ENCODE assay signal across 11 cellular contexts in genomic region chr5:112917453-112918005, GRCh38. TPM values are rescaled to one million over a fixed set of nuclear protein-coding genes. Genes with fewer than 3 reads are reported as not detected.
DNase-seq lines count a peak whose midpoint lies in the region; ATAC-seq, FAIRE-seq and TF ChIP-seq lines count a peak whose summit lies in the region.
"Had no signal": no experiment of that assay in that cellular context is flagged by ENCODE, and none has a peak within 500 bp of the region (broad histone marks: within the 10 kb centered on the region; RNA-seq: fewer than 3 reads in every experiment).

No MANE protein-coding gene starts in this region.

- DNase-seq in DMS53 (lab: John Stamatoyannopoulos, UW) = peak; percentile 34
- DNase-seq in DMS53 treated with DMSO at 0.1 percent for 48 hours (lab: John Stamatoyannopoulos, UW; ENCODE audit: unreplicated experiment) = no peak
- DNase-seq in activated B cell treated with CpG ODN at 0.5 μM for 24 hours = no peak
- no peak for DNase-seq in immature natural killer cell
- no peak for DNase-seq in kidney
- DNase-seq: gastrocnemius medialis, NCI-H774 had no signal

- peak overlapping the region; percentile 46 for H3K27ac Mint-ChIP-seq in activated B cell treated with CpG ODN at 0.5 μM for 24 hours
- peak overlapping the region in 5 of 6 donors; percentile 31 to 89 (median 67) for H3K27ac Mint-ChIP-seq in immature natural killer cell

- no peaks in the 10 kb centered on the region for H3K9me3 Mint-ChIP-seq in activated B cell treated with CpG ODN at 0.5 μM for 24 hours
- no peaks in the 10 kb centered on the region for H3K9me3 Mint-ChIP-seq in immature natural killer cell

- TF ChIP-seq CTCF in HEK293 (tag by site-specific recombination; IDR thresholded peaks at IDR 0.05) (peak; percentile 34; the same call in 1 of the 2 replicates), activated B cell treated with CpG ODN at 0.5 μM for 24 hours (IDR thresholded peaks at IDR 0.05) (no peak), kidney (IDR thresholded peaks at IDR 0.05; ENCODE audit: borderline replicate concordance, extremely low read depth, insufficient read depth) (no peak)

- ATAC-seq in activated B cell treated with CpG ODN at 0.5 μM for 24 hours (ENCODE audit: low read depth) (no peak), GM18520 (IDR thresholded peaks at IDR 0.05; ENCODE audit: unreplicated experiment) (no peak), GM21526 (IDR thresholded peaks at IDR 0.05; ENCODE audit: low FRiP score, unreplicated experiment) (no peak)
- ATAC-seq: gastrocnemius medialis had no signal

- POLR2A ChIA-PET in HEK293 (lab: Yijun Ruan, JAX) = no interaction called here
- POLR2A ChIA-PET in activated B cell treated with CpG ODN at 0.5 μM for 24 hours (lab: Charles Lee) = no interaction called here

- H3K27ac ChIP-seq in HEK293 (ENCODE audit: extremely low read depth, low read depth, low read length) = no peak overlapping the region
- H3K27ac ChIP-seq in kidney (ENCODE audit: low read depth in 2 of 2, low read length in 2 of 2) = no peak overlapping the region

- intact Hi-C loops in activated B cell treated with CpG ODN at 0.5 μM for 24 hours (cut with micrococcal nuclease) (no loop called here), kidney (cut with DNase I) (no loop called here)

- H3K4me3 ChIP-seq in HEK293 (ENCODE audit: low read depth, low read length) (no peak overlapping the region), kidney (ENCODE audit: low read length in 2 of 2) (no peak overlapping the region)
- H3K4me3 ChIP-seq: gastrocnemius medialis had no signal

- H3K9ac ChIP-seq in kidney (ENCODE audit: low read length in 2 of 2) = no peak overlapping the region

- no peaks in the 10 kb centered on the region for H3K27me3 Mint-ChIP-seq in activated B cell treated with CpG ODN at 0.5 μM for 24 hours
- H3K27me3 Mint-ChIP-seq in immature natural killer cell (ENCODE audit: low read depth in 3 of 3) = peaks cover 1 to 6% (median 3%) of the 10 kb centered on the region in 3 donors

- CTCF ChIA-PET in HEK293 (lab: Yijun Ruan, JAX) = no interaction called here
- CTCF ChIA-PET in activated B cell treated with CpG ODN at 0.5 μM for 24 hours (lab: Charles Lee) = interaction anchor here (1.1 kb wide), 1 partner anchor 44 kb away, joined by 3 read pairs; no protein-coding TSS in a partner anchor

- H3K4me1 ChIP-seq in HEK293 (ENCODE audit: control insufficient read depth, insufficient read depth, low read length) = 0 out of 2 replicates have a peak, but pooled peaks cover 3% of the 10 kb centered on the region
- H3K4me1 ChIP-seq in kidney (ENCODE audit: control insufficient read depth in 1 of 2, insufficient read depth in 1 of 2, low read depth in 1 of 2, low read length in 2 of 2) = peaks cover 12 to 17% of the 10 kb centered on the region in 2 donors

- peaks cover 60% of the 10 kb centered on the region for H3K36me3 Mint-ChIP-seq in activated B cell treated with CpG ODN at 0.5 μM for 24 hours (ENCODE audit: low read depth)
- peaks cover 5 to 24% (median 21%) of the 10 kb centered on the region in 3 donors for H3K36me3 Mint-ChIP-seq in immature natural killer cell

- peaks cover 74% of the 10 kb centered on the region for H3K4me1 Mint-ChIP-seq in activated B cell treated with CpG ODN at 0.5 μM for 24 hours
- H3K4me1 Mint-ChIP-seq in immature natural killer cell = peaks cover 68 to 85% of the 10 kb centered on the region in 2 donors

- H3K36me3 ChIP-seq in HEK293 (ENCODE audit: control insufficient read depth in 2 of 2, insufficient read depth in 1 of 2, low read length in 2 of 2) (peaks cover 20 to 60% of the 10 kb centered on the region in 2 experiments), kidney (ENCODE audit: control insufficient read depth in 1 of 2, insufficient read depth in 2 of 2, low read length in 2 of 2) (peaks cover 0 to 6% of the 10 kb centered on the region in 2 donors)

- no peak overlapping the region for H3K4me3 Mint-ChIP-seq in activated B cell treated with CpG ODN at 0.5 μM for 24 hours
- peak overlapping the region in 2 of 5 donors; percentile 3 to 21 for H3K4me3 Mint-ChIP-seq in immature natural killer cell

- H3K9me3 ChIP-seq in HEK293 (ENCODE audit: control insufficient read depth, insufficient read depth, low read depth, low read length) = no peaks in the 10 kb centered on the region
- no peaks in the 10 kb centered on the region for H3K9me3 ChIP-seq in kidney (ENCODE audit: control insufficient read depth in 1 of 2, low read length in 2 of 2)
- H3K9me3 ChIP-seq: gastrocnemius medialis had no signal

- no peak for FAIRE-seq in kidney (lab: Jason Lieb, UNC)
- FAIRE-seq: A204.1 had no signal

TF ChIP-seq in HEK293, 187 proteins besides CTCF, POLR2A, EP300 and RAD21:
- TF ChIP-seq ZNF341 (tag by site-specific recombination; IDR thresholded peaks at IDR 0.05; ENCODE audit: low read depth) (no peak), ZNF561 (tag by site-specific recombination; IDR thresholded peaks at IDR 0.05; ENCODE audit: borderline replicate concordance) (no peak), ZNF621 (tag by site-specific recombination; IDR thresholded peaks at IDR 0.05) (no peak), ZNF140 (tag by site-specific recombination; IDR thresholded peaks at IDR 0.05) (no peak), ZNF76 (tag by site-specific recombination; IDR thresholded peaks at IDR 0.05; ENCODE audit: borderline replicate concordance, low read depth) (no peak), ZNF148 (tag by site-specific recombination; IDR thresholded peaks at IDR 0.05; ENCODE audit: borderline replicate concordance) (no peak), KLF16 (tag by site-specific recombination; IDR thresholded peaks at IDR 0.05) (no peak), ZBTB21 (tag by site-specific recombination; IDR thresholded peaks at IDR 0.05) (no peak), ZNF600 (tag by site-specific recombination; IDR thresholded peaks at IDR 0.05) (0 out of 2 replicates have a peak, but pooled peaks have one; percentile 31), MYNN (tag by site-specific recombination; IDR thresholded peaks at IDR 0.05; ENCODE audit: borderline replicate concordance) (0 out of 2 replicates have a peak, but pooled peaks have one; percentile 52), BCL11A (tag by site-specific recombination; IDR thresholded peaks at IDR 0.05; ENCODE audit: low read depth) (no peak)
- TF ChIP-seq, protein P1, sequence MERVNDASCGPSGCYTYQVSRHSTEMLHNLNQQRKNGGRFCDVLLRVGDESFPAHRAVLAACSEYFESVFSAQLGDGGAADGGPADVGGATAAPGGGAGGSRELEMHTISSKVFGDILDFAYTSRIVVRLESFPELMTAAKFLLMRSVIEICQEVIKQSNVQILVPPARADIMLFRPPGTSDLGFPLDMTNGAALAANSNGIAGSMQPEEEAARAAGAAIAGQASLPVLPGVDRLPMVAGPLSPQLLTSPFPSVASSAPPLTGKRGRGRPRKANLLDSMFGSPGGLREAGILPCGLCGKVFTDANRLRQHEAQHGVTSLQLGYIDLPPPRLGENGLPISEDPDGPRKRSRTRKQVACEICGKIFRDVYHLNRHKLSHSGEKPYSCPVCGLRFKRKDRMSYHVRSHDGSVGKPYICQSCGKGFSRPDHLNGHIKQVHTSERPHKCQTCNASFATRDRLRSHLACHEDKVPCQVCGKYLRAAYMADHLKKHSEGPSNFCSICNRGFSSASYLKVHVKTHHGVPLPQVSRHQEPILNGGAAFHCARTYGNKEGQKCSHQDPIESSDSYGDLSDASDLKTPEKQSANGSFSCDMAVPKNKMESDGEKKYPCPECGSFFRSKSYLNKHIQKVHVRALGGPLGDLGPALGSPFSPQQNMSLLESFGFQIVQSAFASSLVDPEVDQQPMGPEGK (tag by site-specific recombination; IDR thresholded peaks at IDR 0.05) = no peak
TF ChIP-seq in HEK293: peak in this region for 2.

RNA-seq across cellular contexts. Expression of gene REEP5, which starts 4.5 kb away (rescaled TPM):
- total RNA-seq in activated B cell treated with CpG ODN at 0.5 μM for 24 hours (44.5 and 46.8 TPM in 2 replicates), kidney (132 TPM)
- polyA plus RNA-seq in immature natural killer cell (100 to 1,000 TPM in 2 of 3 donors, 10 to 100 TPM in 1; 94.8 to 148 (median 103) TPM), kidney (ENCODE audit: insufficient read depth, low read depth, low replicate concordance) (157 TPM)

RNA-seq across cellular contexts. Expression of gene SRP19, which starts 56.4 kb away (rescaled TPM):
- total RNA-seq in activated B cell treated with CpG ODN at 0.5 μM for 24 hours (50.4 and 51.6 TPM in 2 replicates), kidney (33.0 TPM)
- polyA plus RNA-seq in immature natural killer cell (100 to 1,000 TPM; 109 to 176 (median 154) TPM), kidney (ENCODE audit: insufficient read depth, low read depth, low replicate concordance) (80.6 TPM)

RNA-seq across cellular contexts. Expression of gene DCP2, which starts 59.1 kb away (rescaled TPM):
- total RNA-seq in activated B cell treated with CpG ODN at 0.5 μM for 24 hours (53.5 and 56.0 TPM in 2 replicates), kidney (43.0 TPM)
- polyA plus RNA-seq in immature natural killer cell (10 to 100 TPM; 31.6 to 70.6 (median 35.9) TPM), kidney (ENCODE audit: insufficient read depth, low read depth, low replicate concordance) (6.9 TPM)
